ENCODE assay signal across 2 cellular contexts in the genomic region with DNA sequence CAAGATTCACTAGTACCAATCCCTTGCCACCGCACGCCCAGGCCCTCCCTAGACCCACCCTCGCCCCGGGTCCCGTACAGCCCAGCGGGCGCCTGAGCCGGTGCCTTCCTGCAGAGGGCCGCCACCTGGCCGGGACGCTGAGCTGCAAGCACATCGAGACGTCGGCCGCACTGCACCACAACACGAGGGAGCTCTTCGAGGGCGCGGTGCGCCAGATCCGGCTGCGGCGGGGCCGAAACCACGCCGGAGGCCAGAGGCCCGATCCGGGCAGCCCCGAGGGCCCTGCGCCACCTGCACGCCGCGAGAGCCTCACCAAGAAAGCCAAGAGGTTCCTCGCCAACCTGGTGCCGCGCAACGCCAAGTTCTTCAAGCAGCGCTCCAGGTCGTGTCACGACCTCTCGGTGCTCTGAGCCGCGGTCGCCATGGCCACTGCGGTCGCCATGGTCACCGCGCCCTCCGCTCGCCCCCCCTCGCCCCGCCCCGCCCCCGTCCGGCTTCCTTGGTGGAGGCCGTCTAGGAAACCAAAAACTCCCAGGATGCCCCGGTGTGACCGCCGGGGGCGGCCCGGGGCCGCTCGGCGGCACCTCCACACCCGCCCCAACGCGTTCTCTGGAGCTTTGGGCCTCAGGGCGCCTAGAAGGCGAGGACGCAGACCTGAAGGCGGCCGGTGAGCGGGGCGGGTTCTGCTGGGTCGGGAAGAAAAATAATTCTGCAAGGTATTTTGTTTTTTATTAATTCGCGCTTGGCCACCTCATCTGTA.
TF ChIP-seq lines count a peak whose summit lies in the region.

No MANE protein-coding gene starts in this region.

TF ChIP-seq in HEK293, 187 proteins besides CTCF, POLR2A, EP300 and RAD21 (continued from another document and continues in another):
- TF ChIP-seq ZNF629 (tag by site-specific recombination; IDR thresholded peaks at IDR 0.05) (peak; percentile 43; the same call in 1 of the 2 replicates), ZNF426 (tag by site-specific recombination; IDR thresholded peaks at IDR 0.05) (no peak), PRDM4 (tag by site-specific recombination; IDR thresholded peaks at IDR 0.05) (no peak), GLIS2 (tag by site-specific recombination; IDR thresholded peaks at IDR 0.05) (peak; percentile 39), SP3 (tag by site-specific recombination; IDR thresholded peaks at IDR 0.05) (peak; percentile 40), ZNF544 (tag by site-specific recombination; IDR thresholded peaks at IDR 0.05) (no peak), ZNF473 (tag by site-specific recombination; IDR thresholded peaks at IDR 0.05) (no peak), ZNF548 (tag by site-specific recombination; IDR thresholded peaks at IDR 0.05) (no peak), RBAK (tag by site-specific recombination; IDR thresholded peaks at IDR 0.05) (no peak), ZNF837 (tag by site-specific recombination; IDR thresholded peaks at IDR 0.05) (no peak), ZBTB48 (tag by site-specific recombination; IDR thresholded peaks at IDR 0.05) (no peak), ZNF664 (tag by site-specific recombination; IDR thresholded peaks at IDR 0.05) (no peak), PRDM6 (tag by site-specific recombination; IDR thresholded peaks at IDR 0.05) (no peak), PATZ1 (tag by site-specific recombination; IDR thresholded peaks at IDR 0.05) (peak; percentile 86), KLF1 (tag by site-specific recombination; IDR thresholded peaks at IDR 0.05) (peak; percentile 63; the same call in 1 of the 2 replicates)
- TF ChIP-seq, protein P1, sequence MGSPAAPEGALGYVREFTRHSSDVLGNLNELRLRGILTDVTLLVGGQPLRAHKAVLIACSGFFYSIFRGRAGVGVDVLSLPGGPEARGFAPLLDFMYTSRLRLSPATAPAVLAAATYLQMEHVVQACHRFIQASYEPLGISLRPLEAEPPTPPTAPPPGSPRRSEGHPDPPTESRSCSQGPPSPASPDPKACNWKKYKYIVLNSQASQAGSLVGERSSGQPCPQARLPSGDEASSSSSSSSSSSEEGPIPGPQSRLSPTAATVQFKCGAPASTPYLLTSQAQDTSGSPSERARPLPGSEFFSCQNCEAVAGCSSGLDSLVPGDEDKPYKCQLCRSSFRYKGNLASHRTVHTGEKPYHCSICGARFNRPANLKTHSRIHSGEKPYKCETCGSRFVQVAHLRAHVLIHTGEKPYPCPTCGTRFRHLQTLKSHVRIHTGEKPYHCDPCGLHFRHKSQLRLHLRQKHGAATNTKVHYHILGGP (tag by site-specific recombination; IDR thresholded peaks at IDR 0.05), result peak; percentile 60
- TF ChIP-seq, protein P2, sequence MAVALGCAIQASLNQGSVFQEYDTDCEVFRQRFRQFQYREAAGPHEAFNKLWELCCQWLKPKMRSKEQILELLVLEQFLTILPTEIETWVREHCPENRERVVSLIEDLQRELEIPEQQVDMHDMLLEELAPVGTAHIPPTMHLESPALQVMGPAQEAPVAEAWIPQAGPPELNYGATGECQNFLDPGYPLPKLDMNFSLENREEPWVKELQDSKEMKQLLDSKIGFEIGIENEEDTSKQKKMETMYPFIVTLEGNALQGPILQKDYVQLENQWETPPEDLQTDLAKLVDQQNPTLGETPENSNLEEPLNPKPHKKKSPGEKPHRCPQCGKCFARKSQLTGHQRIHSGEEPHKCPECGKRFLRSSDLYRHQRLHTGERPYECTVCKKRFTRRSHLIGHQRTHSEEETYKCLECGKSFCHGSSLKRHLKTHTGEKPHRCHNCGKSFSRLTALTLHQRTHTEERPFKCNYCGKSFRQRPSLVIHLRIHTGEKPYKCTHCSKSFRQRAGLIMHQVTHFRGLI (tag by site-specific recombination; IDR thresholded peaks at IDR 0.05), result 0 out of 2 replicates have a peak, but pooled peaks have one; percentile 7

TF ChIP-seq in WTC11, 78 proteins besides CTCF, POLR2A, EP300 and RAD21 (continued from another document and continues in another):
- TF ChIP-seq, protein P3, sequence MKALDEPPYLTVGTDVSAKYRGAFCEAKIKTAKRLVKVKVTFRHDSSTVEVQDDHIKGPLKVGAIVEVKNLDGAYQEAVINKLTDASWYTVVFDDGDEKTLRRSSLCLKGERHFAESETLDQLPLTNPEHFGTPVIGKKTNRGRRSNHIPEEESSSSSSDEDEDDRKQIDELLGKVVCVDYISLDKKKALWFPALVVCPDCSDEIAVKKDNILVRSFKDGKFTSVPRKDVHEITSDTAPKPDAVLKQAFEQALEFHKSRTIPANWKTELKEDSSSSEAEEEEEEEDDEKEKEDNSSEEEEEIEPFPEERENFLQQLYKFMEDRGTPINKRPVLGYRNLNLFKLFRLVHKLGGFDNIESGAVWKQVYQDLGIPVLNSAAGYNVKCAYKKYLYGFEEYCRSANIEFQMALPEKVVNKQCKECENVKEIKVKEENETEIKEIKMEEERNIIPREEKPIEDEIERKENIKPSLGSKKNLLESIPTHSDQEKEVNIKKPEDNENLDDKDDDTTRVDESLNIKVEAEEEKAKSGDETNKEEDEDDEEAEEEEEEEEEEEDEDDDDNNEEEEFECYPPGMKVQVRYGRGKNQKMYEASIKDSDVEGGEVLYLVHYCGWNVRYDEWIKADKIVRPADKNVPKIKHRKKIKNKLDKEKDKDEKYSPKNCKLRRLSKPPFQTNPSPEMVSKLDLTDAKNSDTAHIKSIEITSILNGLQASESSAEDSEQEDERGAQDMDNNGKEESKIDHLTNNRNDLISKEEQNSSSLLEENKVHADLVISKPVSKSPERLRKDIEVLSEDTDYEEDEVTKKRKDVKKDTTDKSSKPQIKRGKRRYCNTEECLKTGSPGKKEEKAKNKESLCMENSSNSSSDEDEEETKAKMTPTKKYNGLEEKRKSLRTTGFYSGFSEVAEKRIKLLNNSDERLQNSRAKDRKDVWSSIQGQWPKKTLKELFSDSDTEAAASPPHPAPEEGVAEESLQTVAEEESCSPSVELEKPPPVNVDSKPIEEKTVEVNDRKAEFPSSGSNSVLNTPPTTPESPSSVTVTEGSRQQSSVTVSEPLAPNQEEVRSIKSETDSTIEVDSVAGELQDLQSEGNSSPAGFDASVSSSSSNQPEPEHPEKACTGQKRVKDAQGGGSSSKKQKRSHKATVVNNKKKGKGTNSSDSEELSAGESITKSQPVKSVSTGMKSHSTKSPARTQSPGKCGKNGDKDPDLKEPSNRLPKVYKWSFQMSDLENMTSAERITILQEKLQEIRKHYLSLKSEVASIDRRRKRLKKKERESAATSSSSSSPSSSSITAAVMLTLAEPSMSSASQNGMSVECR (CRISPR knock-in tag; IDR thresholded peaks at IDR 0.05; ENCODE audit: borderline replicate concordance), result peak; percentile 98
- TF ChIP-seq NFYB (CRISPR knock-in tag; conservative IDR thresholded peaks at IDR 0.05; ENCODE audit: low read depth), result peak; percentile 50
- TF ChIP-seq ZNF263 (CRISPR knock-in tag; IDR thresholded peaks at IDR 0.05; ENCODE audit: low read depth), result peak; percentile 75; the same call in 1 of the 2 replicates
- TF ChIP-seq, protein P4, sequence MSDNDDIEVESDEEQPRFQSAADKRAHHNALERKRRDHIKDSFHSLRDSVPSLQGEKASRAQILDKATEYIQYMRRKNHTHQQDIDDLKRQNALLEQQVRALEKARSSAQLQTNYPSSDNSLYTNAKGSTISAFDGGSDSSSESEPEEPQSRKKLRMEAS (CRISPR knock-in tag; IDR thresholded peaks at IDR 0.05), result peak; percentile 99
- TF ChIP-seq, protein P5, sequence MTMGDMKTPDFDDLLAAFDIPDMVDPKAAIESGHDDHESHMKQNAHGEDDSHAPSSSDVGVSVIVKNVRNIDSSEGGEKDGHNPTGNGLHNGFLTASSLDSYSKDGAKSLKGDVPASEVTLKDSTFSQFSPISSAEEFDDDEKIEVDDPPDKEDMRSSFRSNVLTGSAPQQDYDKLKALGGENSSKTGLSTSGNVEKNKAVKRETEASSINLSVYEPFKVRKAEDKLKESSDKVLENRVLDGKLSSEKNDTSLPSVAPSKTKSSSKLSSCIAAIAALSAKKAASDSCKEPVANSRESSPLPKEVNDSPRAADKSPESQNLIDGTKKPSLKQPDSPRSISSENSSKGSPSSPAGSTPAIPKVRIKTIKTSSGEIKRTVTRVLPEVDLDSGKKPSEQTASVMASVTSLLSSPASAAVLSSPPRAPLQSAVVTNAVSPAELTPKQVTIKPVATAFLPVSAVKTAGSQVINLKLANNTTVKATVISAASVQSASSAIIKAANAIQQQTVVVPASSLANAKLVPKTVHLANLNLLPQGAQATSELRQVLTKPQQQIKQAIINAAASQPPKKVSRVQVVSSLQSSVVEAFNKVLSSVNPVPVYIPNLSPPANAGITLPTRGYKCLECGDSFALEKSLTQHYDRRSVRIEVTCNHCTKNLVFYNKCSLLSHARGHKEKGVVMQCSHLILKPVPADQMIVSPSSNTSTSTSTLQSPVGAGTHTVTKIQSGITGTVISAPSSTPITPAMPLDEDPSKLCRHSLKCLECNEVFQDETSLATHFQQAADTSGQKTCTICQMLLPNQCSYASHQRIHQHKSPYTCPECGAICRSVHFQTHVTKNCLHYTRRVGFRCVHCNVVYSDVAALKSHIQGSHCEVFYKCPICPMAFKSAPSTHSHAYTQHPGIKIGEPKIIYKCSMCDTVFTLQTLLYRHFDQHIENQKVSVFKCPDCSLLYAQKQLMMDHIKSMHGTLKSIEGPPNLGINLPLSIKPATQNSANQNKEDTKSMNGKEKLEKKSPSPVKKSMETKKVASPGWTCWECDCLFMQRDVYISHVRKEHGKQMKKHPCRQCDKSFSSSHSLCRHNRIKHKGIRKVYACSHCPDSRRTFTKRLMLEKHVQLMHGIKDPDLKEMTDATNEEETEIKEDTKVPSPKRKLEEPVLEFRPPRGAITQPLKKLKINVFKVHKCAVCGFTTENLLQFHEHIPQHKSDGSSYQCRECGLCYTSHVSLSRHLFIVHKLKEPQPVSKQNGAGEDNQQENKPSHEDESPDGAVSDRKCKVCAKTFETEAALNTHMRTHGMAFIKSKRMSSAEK (CRISPR knock-in tag; IDR thresholded peaks at IDR 0.05; ENCODE audit: borderline replicate concordance), result no peak
- peak; percentile 87 for TF ChIP-seq E2F1 (CRISPR knock-in tag; IDR thresholded peaks at IDR 0.05)
- TF ChIP-seq ZMAT4 (CRISPR knock-in tag; IDR thresholded peaks at IDR 0.05), result no peak
- TF ChIP-seq FOXJ3 (CRISPR knock-in tag; IDR thresholded peaks at IDR 0.05; ENCODE audit: borderline replicate concordance), result peak; percentile 75; the same call in 1 of the 2 replicates
- TF ChIP-seq E2F5 (CRISPR knock-in tag; IDR thresholded peaks at IDR 0.05), result peak; percentile 85
- TF ChIP-seq JUN (CRISPR knock-in tag; IDR thresholded peaks at IDR 0.05), result peak; percentile 94
- TF ChIP-seq IRF2 (CRISPR knock-in tag; IDR thresholded peaks at IDR 0.05; ENCODE audit: borderline replicate concordance, low read depth), result peak; percentile 77; the same call in 1 of the 2 replicates
- TF ChIP-seq ZSCAN18 (CRISPR knock-in tag; IDR thresholded peaks at IDR 0.05), result no peak
- TF ChIP-seq ZNF671 (CRISPR knock-in tag; IDR thresholded peaks at IDR 0.05), result no peak
- TF ChIP-seq ZNF138 (CRISPR knock-in tag; conservative IDR thresholded peaks at IDR 0.05), result no peak
- no peak for TF ChIP-seq NR3C1 (CRISPR knock-in tag; conservative IDR thresholded peaks at IDR 0.05; ENCODE audit: low read depth)
- peak; percentile 76 for TF ChIP-seq NR2C2 (CRISPR knock-in tag; IDR thresholded peaks at IDR 0.05)
- peak; percentile 93 for TF ChIP-seq SMAD3 (CRISPR knock-in tag; IDR thresholded peaks at IDR 0.05; ENCODE audit: borderline replicate concordance)
- TF ChIP-seq, protein P6, sequence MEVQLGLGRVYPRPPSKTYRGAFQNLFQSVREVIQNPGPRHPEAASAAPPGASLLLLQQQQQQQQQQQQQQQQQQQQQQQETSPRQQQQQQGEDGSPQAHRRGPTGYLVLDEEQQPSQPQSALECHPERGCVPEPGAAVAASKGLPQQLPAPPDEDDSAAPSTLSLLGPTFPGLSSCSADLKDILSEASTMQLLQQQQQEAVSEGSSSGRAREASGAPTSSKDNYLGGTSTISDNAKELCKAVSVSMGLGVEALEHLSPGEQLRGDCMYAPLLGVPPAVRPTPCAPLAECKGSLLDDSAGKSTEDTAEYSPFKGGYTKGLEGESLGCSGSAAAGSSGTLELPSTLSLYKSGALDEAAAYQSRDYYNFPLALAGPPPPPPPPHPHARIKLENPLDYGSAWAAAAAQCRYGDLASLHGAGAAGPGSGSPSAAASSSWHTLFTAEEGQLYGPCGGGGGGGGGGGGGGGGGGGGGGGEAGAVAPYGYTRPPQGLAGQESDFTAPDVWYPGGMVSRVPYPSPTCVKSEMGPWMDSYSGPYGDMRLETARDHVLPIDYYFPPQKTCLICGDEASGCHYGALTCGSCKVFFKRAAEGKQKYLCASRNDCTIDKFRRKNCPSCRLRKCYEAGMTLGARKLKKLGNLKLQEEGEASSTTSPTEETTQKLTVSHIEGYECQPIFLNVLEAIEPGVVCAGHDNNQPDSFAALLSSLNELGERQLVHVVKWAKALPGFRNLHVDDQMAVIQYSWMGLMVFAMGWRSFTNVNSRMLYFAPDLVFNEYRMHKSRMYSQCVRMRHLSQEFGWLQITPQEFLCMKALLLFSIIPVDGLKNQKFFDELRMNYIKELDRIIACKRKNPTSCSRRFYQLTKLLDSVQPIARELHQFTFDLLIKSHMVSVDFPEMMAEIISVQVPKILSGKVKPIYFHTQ (CRISPR knock-in tag; IDR thresholded peaks at IDR 0.05), result no peak
